Comparison of ENCODE assay signal across 20 cellular contexts in the genomic region with DNA sequence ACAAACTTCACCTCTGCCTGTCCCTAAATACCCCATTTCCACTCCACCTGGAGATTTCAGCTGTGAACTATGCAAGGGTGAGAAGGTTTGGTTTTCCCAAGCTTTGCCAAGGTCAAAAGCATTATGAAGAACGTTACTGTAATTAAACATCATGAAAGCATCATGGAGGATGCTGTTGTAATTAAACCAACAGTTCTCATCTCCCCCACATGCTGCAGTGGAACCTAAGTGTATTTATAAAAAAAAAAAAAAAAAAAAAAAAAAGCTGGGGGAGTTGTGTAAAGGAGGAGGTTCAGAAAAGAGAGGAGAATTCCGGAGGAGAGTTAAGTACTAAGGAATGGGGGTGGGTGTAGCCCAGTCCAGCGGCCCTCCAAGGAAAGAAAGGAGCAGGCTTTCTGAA.
"Had no signal": no experiment of that assay in that cellular context is flagged by ENCODE, and none has a peak within 500 bp of the region (broad histone marks: within the 10 kb centered on the region; RNA-seq: fewer than 3 reads in every experiment).

No MANE protein-coding gene starts in this region.

- H3K4me3 ChIP-seq: adrenal gland, ascending aorta, heart right ventricle, spleen, tibial nerve had no signal

- H3K36me3 ChIP-seq: adrenal gland, ascending aorta, heart right ventricle, spleen, tibial nerve had no signal

- H3K36me3 Mint-ChIP-seq: activated naive CD8-positive, alpha-beta T cell treated with anti-CD3 and anti-CD28 coated beads for 36 hours; naive thymus-derived CD8-positive, alpha-beta T cell had no signal

- H3K9me3 ChIP-seq: adrenal gland, ascending aorta, spleen had no signal

- H3K27ac ChIP-seq: adrenal gland, ascending aorta, heart right ventricle, spleen, tibial nerve had no signal

- H3K4me1 ChIP-seq: adrenal gland, ascending aorta had no signal

- H3K4me3 Mint-ChIP-seq: activated naive CD4-positive, alpha-beta T cell treated with anti-CD3 and anti-CD28 coated beads for 36 hours; activated naive CD8-positive, alpha-beta T cell treated with anti-CD3 and anti-CD28 coated beads for 36 hours; naive thymus-derived CD8-positive, alpha-beta T cell had no signal

- H3K27me3 ChIP-seq: adrenal gland, ascending aorta, heart right ventricle, spleen, tibial nerve had no signal

- ATAC-seq: naive thymus-derived CD8-positive, alpha-beta T cell had no signal

- H3K27ac Mint-ChIP-seq: activated naive CD4-positive, alpha-beta T cell treated with anti-CD3 and anti-CD28 coated beads for 36 hours; activated naive CD8-positive, alpha-beta T cell treated with anti-CD3 and anti-CD28 coated beads for 36 hours; naive thymus-derived CD8-positive, alpha-beta T cell had no signal

- DNase-seq: activated CD4-positive, alpha-beta T cell treated with anti-CD3 and anti-CD28 coated beads for 4 hours; activated CD4-positive, alpha-beta T cell treated with anti-CD3 and anti-CD28 coated beads, Interleukin-2, amount 50 U/mL, for 4 hours; activated effector memory CD4-positive, alpha-beta T cell treated with anti-CD3 and anti-CD28 coated beads, Interleukin-2, amount 50 U/mL, for 16 hours; activated naive CD4-positive, alpha-beta T cell treated with anti-CD3 and anti-CD28 coated beads for 36 hours; activated naive CD8-positive, alpha-beta T cell treated with anti-CD3 and anti-CD28 coated beads for 36 hours; adrenal gland; central memory CD4-positive, alpha-beta T cell; effector CD8-positive, alpha-beta T cell; foreskin melanocyte; left ventricle myocardium superior; naive thymus-derived CD8-positive, alpha-beta T cell; posterior cingulate gyrus; spleen; stimulated activated CD4-positive, alpha-beta T cell treated with anti-CD3 and anti-CD28 coated beads, Interleukin-2, amount 100 ng/mL, for 48 hours; stimulated activated naive CD4-positive, alpha-beta T cell treated with Interleukin-2 at 50 U/mL for 16 hours had no signal

- H3K4me1 Mint-ChIP-seq: naive thymus-derived CD8-positive, alpha-beta T cell had no signal

- FAIRE-seq: colon, endothelial cell of umbilical vein had no signal

- H3K9me3 Mint-ChIP-seq: activated naive CD4-positive, alpha-beta T cell treated with anti-CD3 and anti-CD28 coated beads for 36 hours; activated naive CD8-positive, alpha-beta T cell treated with anti-CD3 and anti-CD28 coated beads for 36 hours had no signal
